ENCODE assay signal across 1 cellular context in genomic region chr13:40333238-40333637, GRCh38.
TF ChIP-seq lines count a peak whose summit lies in the region.

No MANE protein-coding gene starts in this region.

TF ChIP-seq in GM23338, 12 proteins besides CTCF, POLR2A, EP300 and RAD21 (continued from another document):
- TF ChIP-seq, protein P1, sequence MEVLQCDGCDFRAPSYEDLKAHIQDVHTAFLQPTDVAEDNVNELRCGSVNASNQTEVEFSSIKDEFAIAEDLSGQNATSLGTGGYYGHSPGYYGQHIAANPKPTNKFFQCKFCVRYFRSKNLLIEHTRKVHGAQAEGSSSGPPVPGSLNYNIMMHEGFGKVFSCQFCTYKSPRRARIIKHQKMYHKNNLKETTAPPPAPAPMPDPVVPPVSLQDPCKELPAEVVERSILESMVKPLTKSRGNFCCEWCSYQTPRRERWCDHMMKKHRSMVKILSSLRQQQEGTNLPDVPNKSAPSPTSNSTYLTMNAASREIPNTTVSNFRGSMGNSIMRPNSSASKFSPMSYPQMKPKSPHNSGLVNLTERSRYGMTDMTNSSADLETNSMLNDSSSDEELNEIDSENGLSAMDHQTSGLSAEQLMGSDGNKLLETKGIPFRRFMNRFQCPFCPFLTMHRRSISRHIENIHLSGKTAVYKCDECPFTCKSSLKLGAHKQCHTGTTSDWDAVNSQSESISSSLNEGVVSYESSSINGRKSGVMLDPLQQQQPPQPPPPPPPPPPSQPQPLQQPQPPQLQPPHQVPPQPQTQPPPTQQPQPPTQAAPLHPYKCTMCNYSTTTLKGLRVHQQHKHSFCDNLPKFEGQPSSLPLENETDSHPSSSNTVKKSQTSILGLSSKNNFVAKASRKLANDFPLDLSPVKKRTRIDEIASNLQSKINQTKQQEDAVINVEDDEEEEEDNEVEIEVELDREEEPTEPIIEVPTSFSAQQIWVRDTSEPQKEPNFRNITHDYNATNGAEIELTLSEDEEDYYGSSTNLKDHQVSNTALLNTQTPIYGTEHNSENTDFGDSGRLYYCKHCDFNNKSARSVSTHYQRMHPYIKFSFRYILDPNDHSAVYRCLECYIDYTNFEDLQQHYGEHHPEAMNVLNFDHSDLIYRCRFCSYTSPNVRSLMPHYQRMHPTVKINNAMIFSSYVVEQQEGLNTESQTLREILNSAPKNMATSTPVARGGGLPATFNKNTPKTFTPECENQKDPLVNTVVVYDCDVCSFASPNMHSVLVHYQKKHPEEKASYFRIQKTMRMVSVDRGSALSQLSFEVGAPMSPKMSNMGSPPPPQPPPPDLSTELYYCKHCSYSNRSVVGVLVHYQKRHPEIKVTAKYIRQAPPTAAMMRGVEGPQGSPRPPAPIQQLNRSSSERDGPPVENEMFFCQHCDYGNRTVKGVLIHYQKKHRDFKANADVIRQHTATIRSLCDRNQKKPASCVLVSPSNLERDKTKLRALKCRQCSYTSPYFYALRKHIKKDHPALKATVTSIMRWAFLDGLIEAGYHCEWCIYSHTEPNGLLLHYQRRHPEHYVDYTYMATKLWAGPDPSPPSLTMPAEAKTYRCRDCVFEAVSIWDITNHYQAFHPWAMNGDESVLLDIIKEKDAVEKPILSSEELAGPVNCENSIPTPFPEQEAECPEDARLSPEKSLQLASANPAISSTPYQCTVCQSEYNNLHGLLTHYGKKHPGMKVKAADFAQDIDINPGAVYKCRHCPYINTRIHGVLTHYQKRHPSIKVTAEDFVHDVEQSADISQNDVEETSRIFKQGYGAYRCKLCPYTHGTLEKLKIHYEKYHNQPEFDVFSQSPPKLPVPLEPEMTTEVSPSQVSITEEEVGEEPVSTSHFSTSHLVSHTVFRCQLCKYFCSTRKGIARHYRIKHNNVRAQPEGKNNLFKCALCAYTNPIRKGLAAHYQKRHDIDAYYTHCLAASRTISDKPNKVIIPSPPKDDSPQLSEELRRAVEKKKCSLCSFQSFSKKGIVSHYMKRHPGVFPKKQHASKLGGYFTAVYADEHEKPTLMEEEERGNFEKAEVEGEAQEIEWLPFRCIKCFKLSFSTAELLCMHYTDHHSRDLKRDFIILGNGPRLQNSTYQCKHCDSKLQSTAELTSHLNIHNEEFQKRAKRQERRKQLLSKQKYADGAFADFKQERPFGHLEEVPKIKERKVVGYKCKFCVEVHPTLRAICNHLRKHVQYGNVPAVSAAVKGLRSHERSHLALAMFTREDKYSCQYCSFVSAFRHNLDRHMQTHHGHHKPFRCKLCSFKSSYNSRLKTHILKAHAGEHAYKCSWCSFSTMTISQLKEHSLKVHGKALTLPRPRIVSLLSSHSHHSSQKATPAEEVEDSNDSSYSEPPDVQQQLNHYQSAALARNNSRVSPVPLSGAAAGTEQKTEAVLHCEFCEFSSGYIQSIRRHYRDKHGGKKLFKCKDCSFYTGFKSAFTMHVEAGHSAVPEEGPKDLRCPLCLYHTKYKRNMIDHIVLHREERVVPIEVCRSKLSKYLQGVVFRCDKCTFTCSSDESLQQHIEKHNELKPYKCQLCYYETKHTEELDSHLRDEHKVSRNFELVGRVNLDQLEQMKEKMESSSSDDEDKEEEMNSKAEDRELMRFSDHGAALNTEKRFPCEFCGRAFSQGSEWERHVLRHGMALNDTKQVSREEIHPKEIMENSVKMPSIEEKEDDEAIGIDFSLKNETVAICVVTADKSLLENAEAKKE (CRISPR knock-in tag; IDR thresholded peaks at IDR 0.05) = no peak
- TF ChIP-seq EZH2 (IDR thresholded peaks at IDR 0.05; ENCODE audit: low read depth, unreplicated experiment) = no peak
- TF ChIP-seq, protein P2, sequence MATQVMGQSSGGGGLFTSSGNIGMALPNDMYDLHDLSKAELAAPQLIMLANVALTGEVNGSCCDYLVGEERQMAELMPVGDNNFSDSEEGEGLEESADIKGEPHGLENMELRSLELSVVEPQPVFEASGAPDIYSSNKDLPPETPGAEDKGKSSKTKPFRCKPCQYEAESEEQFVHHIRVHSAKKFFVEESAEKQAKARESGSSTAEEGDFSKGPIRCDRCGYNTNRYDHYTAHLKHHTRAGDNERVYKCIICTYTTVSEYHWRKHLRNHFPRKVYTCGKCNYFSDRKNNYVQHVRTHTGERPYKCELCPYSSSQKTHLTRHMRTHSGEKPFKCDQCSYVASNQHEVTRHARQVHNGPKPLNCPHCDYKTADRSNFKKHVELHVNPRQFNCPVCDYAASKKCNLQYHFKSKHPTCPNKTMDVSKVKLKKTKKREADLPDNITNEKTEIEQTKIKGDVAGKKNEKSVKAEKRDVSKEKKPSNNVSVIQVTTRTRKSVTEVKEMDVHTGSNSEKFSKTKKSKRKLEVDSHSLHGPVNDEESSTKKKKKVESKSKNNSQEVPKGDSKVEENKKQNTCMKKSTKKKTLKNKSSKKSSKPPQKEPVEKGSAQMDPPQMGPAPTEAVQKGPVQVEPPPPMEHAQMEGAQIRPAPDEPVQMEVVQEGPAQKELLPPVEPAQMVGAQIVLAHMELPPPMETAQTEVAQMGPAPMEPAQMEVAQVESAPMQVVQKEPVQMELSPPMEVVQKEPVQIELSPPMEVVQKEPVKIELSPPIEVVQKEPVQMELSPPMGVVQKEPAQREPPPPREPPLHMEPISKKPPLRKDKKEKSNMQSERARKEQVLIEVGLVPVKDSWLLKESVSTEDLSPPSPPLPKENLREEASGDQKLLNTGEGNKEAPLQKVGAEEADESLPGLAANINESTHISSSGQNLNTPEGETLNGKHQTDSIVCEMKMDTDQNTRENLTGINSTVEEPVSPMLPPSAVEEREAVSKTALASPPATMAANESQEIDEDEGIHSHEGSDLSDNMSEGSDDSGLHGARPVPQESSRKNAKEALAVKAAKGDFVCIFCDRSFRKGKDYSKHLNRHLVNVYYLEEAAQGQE (IDR thresholded peaks at IDR 0.05; ENCODE audit: unreplicated experiment) = no peak
- no peak for TF ChIP-seq ZNF114 (CRISPR knock-in tag; IDR thresholded peaks at IDR 0.05)
- no peak for TF ChIP-seq EZH2phosphoT487 (IDR thresholded peaks at IDR 0.05; ENCODE audit: unreplicated experiment)
- TF ChIP-seq, protein P3, sequence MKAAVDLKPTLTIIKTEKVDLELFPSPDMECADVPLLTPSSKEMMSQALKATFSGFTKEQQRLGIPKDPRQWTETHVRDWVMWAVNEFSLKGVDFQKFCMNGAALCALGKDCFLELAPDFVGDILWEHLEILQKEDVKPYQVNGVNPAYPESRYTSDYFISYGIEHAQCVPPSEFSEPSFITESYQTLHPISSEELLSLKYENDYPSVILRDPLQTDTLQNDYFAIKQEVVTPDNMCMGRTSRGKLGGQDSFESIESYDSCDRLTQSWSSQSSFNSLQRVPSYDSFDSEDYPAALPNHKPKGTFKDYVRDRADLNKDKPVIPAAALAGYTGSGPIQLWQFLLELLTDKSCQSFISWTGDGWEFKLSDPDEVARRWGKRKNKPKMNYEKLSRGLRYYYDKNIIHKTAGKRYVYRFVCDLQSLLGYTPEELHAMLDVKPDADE (IDR thresholded peaks at IDR 0.05) = no peak
TF ChIP-seq in GM23338: peak in this region for 0.
